ENCODE assay signal across 8 cellular contexts in the genomic region with DNA sequence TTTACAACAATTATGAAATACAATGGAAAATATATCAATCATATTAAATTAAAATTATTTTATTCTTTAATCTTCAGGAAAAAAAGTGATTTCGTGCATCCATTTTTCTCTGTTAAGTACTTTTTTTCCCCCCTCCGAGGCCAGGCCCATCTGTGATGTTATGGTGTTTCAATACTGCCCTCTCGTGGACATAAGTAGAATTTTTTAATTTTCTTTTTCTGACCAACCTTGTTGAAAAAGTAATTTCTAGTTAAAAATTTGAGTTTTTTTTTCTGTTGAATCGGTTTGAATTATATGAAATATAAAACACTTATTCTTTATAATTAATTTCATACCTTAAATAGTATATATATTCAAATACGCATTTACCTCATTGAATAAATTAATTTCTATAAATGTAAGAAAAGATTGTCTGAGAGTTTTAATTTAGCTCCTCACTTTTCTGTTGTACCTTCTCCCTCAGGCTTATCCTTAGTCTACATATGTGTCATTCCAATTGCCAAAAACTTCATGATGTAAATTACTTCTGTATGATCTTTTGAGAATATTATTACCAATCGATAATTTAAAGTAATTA.
A peak's percentile ranks its signal among the peaks of the same experiment; 100 is the strongest.
DNase-seq lines count a peak whose midpoint lies in the region; ATAC-seq and TF ChIP-seq lines count a peak whose summit lies in the region.

No MANE protein-coding gene starts in this region.

- peak; percentile 14 to 71 (median 40) for TF ChIP-seq CTCF in adrenal gland (IDR thresholded peaks at IDR 0.05)

- H3K36me3 ChIP-seq in adrenal gland (replicated peaks in 1 of 2): no peaks in the 10 kb centered on the region

- peak; percentile 26 for DNase-seq in D341Med (ENCODE audit: low spot score)
- peak; percentile 46 for DNase-seq in NCI-H146 (lab: John Stamatoyannopoulos, UW)
- peak in 5 of 7 donors; percentile 14 to 43 (median 31) for DNase-seq in adrenal gland
- peak; percentile 24 for DNase-seq in iris pigment epithelial cell (ENCODE audit: low read depth)
- no peak for DNase-seq in posterior vena cava (ENCODE audit: low spot score)

- peaks cover 0 to 4% (median 3%) of the 10 kb centered on the region in 3 donors for H3K9me3 ChIP-seq in adrenal gland (replicated peaks in 1 of 3)

- H3K27ac ChIP-seq in adrenal gland: no peak overlapping the region

- H3K4me3 ChIP-seq in adrenal gland: no peak overlapping the region

- 27 to 30% (median 28%) methylated on average over 6 of the region's 6 CpGs for WGBS in adrenal gland, 4 donors

- H3K27me3 ChIP-seq in adrenal gland: no peaks in the 10 kb centered on the region

- no peaks in the 10 kb centered on the region for H3K4me1 ChIP-seq in adrenal gland (replicated peaks in 1 of 2)

- ATAC-seq in GM21390 (IDR thresholded peaks at IDR 0.05; ENCODE audit: unreplicated experiment): peak; percentile 60
- no peak for ATAC-seq in GM18907 (IDR thresholded peaks at IDR 0.05; ENCODE audit: unreplicated experiment)
- ATAC-seq in GM21447 (IDR thresholded peaks at IDR 0.05; ENCODE audit: unreplicated experiment): no peak

- TF ChIP-seq POLR2A in adrenal gland (IDR thresholded peaks at IDR 0.05): no peak

- intact Hi-C loops in adrenal gland (cut with DNase I): no loop called here
- intact Hi-C loops in posterior vena cava (cut with DNase I): no loop called here
